In genomic region chr4:38237139-38237538, GRCh38 we compare ENCODE assay signal across 17 cellular contexts.
DNase-seq lines count a peak whose midpoint lies in the region; ATAC-seq, FAIRE-seq and TF ChIP-seq lines count a peak whose summit lies in the region.
"Had no signal": no experiment of that assay in that cellular context is flagged by ENCODE, and none has a peak within 500 bp of the region (broad histone marks: within the 10 kb centered on the region; RNA-seq: fewer than 3 reads in every experiment).

No MANE protein-coding gene starts in this region.

- H3K9me3 ChIP-seq in HepG2 (ENCODE audit: low read length): no peaks in the 10 kb centered on the region; the same call in 1 of the 2 replicates

- DNase-seq in BJ (ENCODE audit: low read depth) (peak; percentile 9), NB4 (ENCODE audit: low read depth) (peak; percentile 23), cardiac fibroblast (ENCODE audit: low read depth in 2 of 2) (peak; percentile 81 to 86), HepG2 (ENCODE audit: low spot score) (peak; percentile 35), inferior parietal cortex (ENCODE audit: extremely low spot score) (no peak)
- DNase-seq in activated CD8-positive, alpha-beta memory T cell treated with anti-CD3 and anti-CD28 coated beads for 24 hours: no peak
- DNase-seq: activated CD8-positive, alpha-beta memory T cell treated with anti-CD3 and anti-CD28 coated beads, Interleukin-2, amount 50 U/mL, for 48 hours; anterior cingulate cortex; CD4-positive, CD25-positive, alpha-beta regulatory T cell; erythroblast; GOT3; naive B cell had no signal

- ATAC-seq in HepG2: peak; percentile 83
- ATAC-seq in HG03025 (IDR thresholded peaks at IDR 0.05; ENCODE audit: low FRiP score, unreplicated experiment): no peak
- no peak for ATAC-seq in GM19463 (IDR thresholded peaks at IDR 0.05; ENCODE audit: unreplicated experiment)
- ATAC-seq: Right ventricle myocardium inferior had no signal

- H3K4me2 ChIP-seq in HepG2 (ENCODE audit: low read depth, low read length): no peak overlapping the region; the same call in 1 of the 2 replicates

- intact Hi-C loops in HepG2 (cut with micrococcal nuclease; ENCODE audit: unreplicated experiment): no loop called here

- no peaks in the 10 kb centered on the region for H3K27me3 ChIP-seq in BJ (ENCODE audit: control insufficient read depth, insufficient read depth, low read length)
- no peaks in the 10 kb centered on the region; a peak in 1 of 5 replicates for H3K27me3 ChIP-seq in HepG2 (ENCODE audit: control insufficient read depth in 1 of 2, insufficient read depth in 2 of 2, low read length in 2 of 2)

- H3K4me1 ChIP-seq in HepG2 (ENCODE audit: insufficient read depth, low read length): peaks cover 50% of the 10 kb centered on the region

- no peak overlapping the region for H3K4me3 ChIP-seq in BJ (ENCODE audit: low read depth, low read length)
- no peak overlapping the region for H3K4me3 ChIP-seq in NB4 (ENCODE audit: low read depth, low read length)
- no peak overlapping the region for H3K4me3 ChIP-seq in cardiac fibroblast (replicated peaks in 1 of 2; ENCODE audit: low read depth in 2 of 2, low read length in 2 of 2)
- H3K4me3 ChIP-seq in HepG2 (replicated peaks in 1 of 3; ENCODE audit: insufficient read depth in 1 of 3, low read depth in 2 of 3, low read length in 3 of 3): no peak overlapping the region

- WGBS in HepG2 (ENCODE audit: low lambda C conversion rate): 13% methylated on average over 3 of the region's 3 CpGs

- H3K9ac ChIP-seq in HepG2 (ENCODE audit: insufficient read depth, low read depth, low read length): no peak overlapping the region

- H3K36me3 ChIP-seq in BJ (ENCODE audit: control insufficient read depth, insufficient read depth, low read length) (no peaks in the 10 kb centered on the region), HepG2 (replicated peaks in 1 of 2; ENCODE audit: control insufficient read depth in 1 of 2, insufficient read depth in 2 of 2, low read length in 2 of 2) (no peaks in the 10 kb centered on the region)

- H3K79me2 ChIP-seq in HepG2 (ENCODE audit: insufficient read depth, low read length): no peaks in the 10 kb centered on the region

- H3K27ac ChIP-seq in HepG2 (ENCODE audit: extremely low read length, insufficient read depth, low read length): no peak overlapping the region
- H3K27ac ChIP-seq: VCaP had no signal

- no TSS peak for BruUV-seq in HepG2 (replicated peaks; lab: Mats Ljungman, UMichigan)

- TF ChIP-seq POLR2A in NB4 (IDR thresholded peaks at IDR 0.05; ENCODE audit: extremely low read depth, insufficient read length) (no peak), HepG2 (IDR thresholded peaks at IDR 0.05; ENCODE audit: insufficient read depth in 1 of 2, low read depth in 2 of 2, low read length in 2 of 2) (no peak)

- H4K20me1 ChIP-seq in HepG2 (ENCODE audit: insufficient read depth, low read length): no peaks in the 10 kb centered on the region

- TF ChIP-seq EP300 in HepG2 (IDR thresholded peaks at IDR 0.05; ENCODE audit: low read depth in 2 of 2, low read length in 2 of 2) (peak in 1 of 2 experiments; percentile 17; a peak in 1 of 4 replicates), HepG2 (CRISPR knock-in tag; IDR thresholded peaks at IDR 0.05; ENCODE audit: borderline replicate concordance) (no peak)

- FAIRE-seq in HepG2 (lab: Jason Lieb, UNC): no peak
- FAIRE-seq: urothelium cell line had no signal

- TF ChIP-seq CTCF in BJ (IDR thresholded peaks at IDR 0.05; ENCODE audit: insufficient read depth, low read depth, low read length) (no peak), NB4 (IDR thresholded peaks at IDR 0.05; ENCODE audit: low read depth, low read length) (no peak), cardiac fibroblast (IDR thresholded peaks at IDR 0.05; ENCODE audit: low read depth, low read length) (peak; percentile 12), HepG2 (CRISPR knock-in tag; IDR thresholded peaks at IDR 0.05) (no peak)

- CTCF ChIA-PET in BJ (lab: Yijun Ruan, JAX): interaction anchor here (0.5 kb wide), 1 partner anchor 852 kb away, joined by 3 read pairs; no protein-coding TSS in a partner anchor
- CTCF ChIA-PET in HepG2 (lab: Yijun Ruan, JAX; ENCODE audit: low intra/inter-chr PET ratio, low total read pairs): no interaction called here

- in situ Hi-C loops in HepG2 (cut with HindIII; ENCODE audit: extremely low pct_ligation_motif_present, low pct_unique_long_range_greater_than_20kb): no loop called here

- H2AFZ ChIP-seq in HepG2 (ENCODE audit: low read length): no peak overlapping the region

- POLR2A ChIA-PET in BJ (lab: Charles Lee): no interaction called here
- POLR2A ChIA-PET in HepG2 (lab: Yijun Ruan, JAX): no interaction called here

- no peak for TF ChIP-seq RAD21 in HepG2 (CRISPR knock-in tag; IDR thresholded peaks at IDR 0.05)

TF ChIP-seq in HepG2, 621 proteins besides CTCF, POLR2A, EP300 and RAD21 (continues in another document):
- TF ChIP-seq ZNF746 (CRISPR knock-in tag; IDR thresholded peaks at IDR 0.05): no peak
- TF ChIP-seq ZFP91 (CRISPR knock-in tag; IDR thresholded peaks at IDR 0.05; ENCODE audit: borderline replicate concordance): no peak
- no peak for TF ChIP-seq ATAD3A (CRISPR knock-in tag; IDR thresholded peaks at IDR 0.05)
- TF ChIP-seq MED1 (CRISPR knock-in tag; IDR thresholded peaks at IDR 0.05): peak; percentile 75
- TF ChIP-seq ZNF576 (CRISPR knock-in tag; IDR thresholded peaks at IDR 0.05): no peak
- 0 out of 2 replicates have a peak, but pooled peaks have one; percentile 16 for TF ChIP-seq PAXIP1 (CRISPR knock-in tag; conservative IDR thresholded peaks at IDR 0.05)
- peak; percentile 27 for TF ChIP-seq TEAD3 (CRISPR knock-in tag; optimal IDR thresholded peaks at IDR 0.05; ENCODE audit: borderline replicate concordance)
- peak; percentile 49; the same call in 1 of the 2 replicates for TF ChIP-seq POGZ (CRISPR knock-in tag; IDR thresholded peaks at IDR 0.05)
- peak; percentile 53; the same call in 1 of the 2 replicates for TF ChIP-seq ELF3 (CRISPR knock-in tag; IDR thresholded peaks at IDR 0.05)
- no peak for TF ChIP-seq ZNF451 (CRISPR knock-in tag; IDR thresholded peaks at IDR 0.05)
- no peak for TF ChIP-seq HDAC2 (CRISPR knock-in tag; IDR thresholded peaks at IDR 0.05)
- no peak for TF ChIP-seq PHF5A (CRISPR knock-in tag; IDR thresholded peaks at IDR 0.05; ENCODE audit: low read depth, unreplicated experiment)
- no peak for TF ChIP-seq ZBTB42 (CRISPR knock-in tag; IDR thresholded peaks at IDR 0.05)
- TF ChIP-seq SP5 (CRISPR knock-in tag; IDR thresholded peaks at IDR 0.05; ENCODE audit: borderline replicate concordance, low read depth): no peak
- TF ChIP-seq NPAS2 (CRISPR knock-in tag; IDR thresholded peaks at IDR 0.05; ENCODE audit: borderline replicate concordance): no peak
- TF ChIP-seq SKI (IDR thresholded peaks at IDR 0.05; ENCODE audit: partially characterized antibody): no peak

Comparison
In these comparisons a context has a peak if more than half of its experiments do, and no peak if none do; other contexts are left out.
1. DNase-seq: peak in BJ (single experiment), NB4 (single experiment), cardiac fibroblast (2 of 2) and HepG2 (single experiment); none in inferior parietal cortex (single experiment) and activated CD8-positive, alpha-beta memory T cell treated with anti-CD3 and anti-CD28 coated beads for 24 hours (single experiment).